ENCODE assay signal across 18 cellular contexts in the genomic region with DNA sequence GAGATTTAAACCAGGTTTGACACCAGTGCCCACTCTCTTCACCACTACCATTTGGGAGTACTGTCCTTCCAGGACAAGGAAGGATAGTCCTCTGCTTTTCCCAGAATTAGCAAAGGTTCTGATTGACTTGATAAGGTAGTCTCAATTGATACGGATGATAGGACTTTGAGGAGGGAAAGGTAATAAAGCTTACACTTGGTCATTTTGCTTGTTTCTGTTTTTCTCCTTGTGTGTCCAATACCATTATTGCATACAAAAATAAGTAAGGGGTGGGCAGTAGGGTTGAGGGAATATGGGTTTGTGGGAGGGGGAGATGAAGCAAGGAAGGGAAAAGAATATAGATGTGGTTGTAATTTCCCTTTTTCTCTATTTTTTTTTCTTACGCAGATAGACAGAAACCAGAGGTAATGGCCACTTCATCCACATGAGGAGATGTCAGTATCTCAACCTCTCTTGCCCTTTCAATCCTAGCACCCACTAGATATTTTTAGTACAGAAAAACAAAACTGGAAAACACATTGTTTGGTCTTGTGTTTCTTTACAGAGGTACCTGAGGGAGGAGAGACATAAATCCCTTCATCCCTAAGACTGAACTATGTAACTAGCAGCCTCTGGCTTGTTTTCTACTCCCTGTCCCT. TPM values are rescaled to one million over a fixed set of nuclear protein-coding genes. Genes with fewer than 3 reads are reported as not detected.
DNase-seq lines count a peak whose midpoint lies in the region; ATAC-seq, FAIRE-seq and TF ChIP-seq lines count a peak whose summit lies in the region.
"Had no signal": no experiment of that assay in that cellular context is flagged by ENCODE, and none has a peak within 500 bp of the region (broad histone marks: within the 10 kb centered on the region; RNA-seq: fewer than 3 reads in every experiment).

No MANE protein-coding gene starts in this region.

- POLR2A ChIA-PET in K562 (lab: Yijun Ruan, JAX) = interaction anchor here (0.8 to 2.9 kb wide), 12 partner anchors 8 to 128 kb away, joined by 3 to 36 read pairs (median 5); a partner anchor contains a TSS

- H3K4me3 ChIP-seq in K562 = no peak overlapping the region
- H3K4me3 ChIP-seq: esophagus muscularis mucosa, heart right ventricle, SJCRH30 had no signal

- TF ChIP-seq EP300 in K562 (IDR thresholded peaks at IDR 0.05; ENCODE audit: low read length) = no peak

- 60% methylated on average over 1 of the region's 2 CpGs for WGBS in K562 (ENCODE audit: insufficient coverage, low coverage, missing lambda C conversion rate)

- FAIRE-seq in K562 (lab: Jason Lieb, UNC) = no peak

- peak overlapping the region; percentile 6; the same call in 1 of the 2 replicates for H3K4me2 ChIP-seq in K562 (ENCODE audit: insufficient read depth, low read length)

- H3K4me3 Mint-ChIP-seq in activated CD4-positive, alpha-beta T cell treated with anti-CD3 and anti-CD28 coated beads, Interleukin-2, amount 10 ng/mL, durations not matched to agents 24 days and 14 days = no peak overlapping the region
- H3K4me3 Mint-ChIP-seq in IgD-negative memory B cell (peak overlapping the region in 2 of 4 donors; percentile 67 to 97), neural crest cell (peak overlapping the region; percentile 97)

- no peak for ATAC-seq in K562
- ATAC-seq: heart right ventricle, sciatic nerve had no signal

- TF ChIP-seq CTCF in K562 (IDR thresholded peaks at IDR 0.05 in 2 of 3, conservative IDR thresholded peaks at IDR 0.05 in 1 of 3; ENCODE audit: insufficient read depth in 2 of 3, low read depth in 1 of 3, low read length in 3 of 3) (no peak), neural crest cell (conservative IDR thresholded peaks at IDR 0.05) (no peak)

- TF ChIP-seq POLR2A in K562 (conservative IDR thresholded peaks at IDR 0.05) = peak; percentile 74

- H3K27me3 ChIP-seq in K562 (ENCODE audit: control insufficient read depth in 2 of 2, insufficient read depth in 2 of 2, low read length in 2 of 2) = no peaks in the 10 kb centered on the region
- H3K27me3 ChIP-seq: esophagus muscularis mucosa, heart right ventricle, SJCRH30 had no signal

- H3K79me2 ChIP-seq in K562 (ENCODE audit: control insufficient read depth, insufficient read depth, low read length) = peaks cover 32% of the 10 kb centered on the region

- in situ Hi-C loops in K562 (cut with MboI) = no loop called here

- no peak for TF ChIP-seq RAD21 in K562 (CRISPR knock-in tag; conservative IDR thresholded peaks at IDR 0.05 in 1 of 2, IDR thresholded peaks at IDR 0.05 in 1 of 2)

- peaks cover 2% of the 10 kb centered on the region for H3K9me1 ChIP-seq in K562 (ENCODE audit: control insufficient read depth, insufficient read depth, low read length)

- no peaks in the 10 kb centered on the region for H3K9me3 ChIP-seq in K562 (replicated peaks; ENCODE audit: control insufficient read depth, insufficient read depth, low read depth, low read length)
- H3K9me3 ChIP-seq: esophagus muscularis mucosa, heart right ventricle, SJCRH30 had no signal

- intact Hi-C loops in activated CD4-positive, alpha-beta T cell treated with anti-CD3 and anti-CD28 coated beads, Interleukin-2, amount 10 ng/mL, durations not matched to agents 24 days and 14 days (cut with micrococcal nuclease) = no loop called here
- intact Hi-C loops in K562 (cut with micrococcal nuclease) = no loop called here

- peaks cover 24 to 35% of the 10 kb centered on the region in 2 experiments for H3K4me1 ChIP-seq in K562 (replicated peaks in 1 of 2; ENCODE audit: control insufficient read depth in 2 of 2, insufficient read depth in 2 of 2, low read length in 2 of 2)
- H3K4me1 ChIP-seq: SJCRH30 had no signal

- CTCF ChIA-PET in K562 (lab: Yijun Ruan, JAX; ENCODE audit: low intra/inter-chr PET ratio) = no interaction called here

- BruUV-seq in K562 (replicated peaks; lab: Mats Ljungman, UMichigan) = no TSS peak

- peaks cover 54% of the 10 kb centered on the region for H3K36me3 ChIP-seq in K562 (ENCODE audit: control insufficient read depth, insufficient read depth, low read length)

- H3K27ac ChIP-seq in K562 (ENCODE audit: extremely low read depth, low read depth, low read length) = no peak overlapping the region
- H3K27ac ChIP-seq: SJCRH30 had no signal

- H3K36me3 Mint-ChIP-seq in activated CD4-positive, alpha-beta T cell treated with anti-CD3 and anti-CD28 coated beads, Interleukin-2, amount 10 ng/mL, durations not matched to agents 24 days and 14 days (ENCODE audit: low read depth) = peaks cover 42% of the 10 kb centered on the region
- H3K36me3 Mint-ChIP-seq in IgD-negative memory B cell (peaks cover 3% of the 10 kb centered on the region), neural crest cell (ENCODE audit: low read depth) (peaks cover 9% of the 10 kb centered on the region)

- H4K20me1 ChIP-seq in K562 (replicated peaks; ENCODE audit: control insufficient read depth, insufficient read depth, low read length) = 0 out of 2 replicates have a peak, but pooled peaks cover 3% of the 10 kb centered on the region

- no peak overlapping the region for H2AFZ ChIP-seq in K562 (ENCODE audit: low read depth, low read length)

- peak overlapping the region; percentile 66 for H3K27ac Mint-ChIP-seq in activated CD4-positive, alpha-beta T cell treated with anti-CD3 and anti-CD28 coated beads, Interleukin-2, amount 10 ng/mL, durations not matched to agents 24 days and 14 days
- H3K27ac Mint-ChIP-seq in IgD-negative memory B cell = peak overlapping the region; percentile 61 to 94 (median 88)
- H3K27ac Mint-ChIP-seq in neural crest cell (ENCODE audit: unreplicated experiment) = no peak overlapping the region

- no peaks in the 10 kb centered on the region for H3K27me3 Mint-ChIP-seq in activated CD4-positive, alpha-beta T cell treated with anti-CD3 and anti-CD28 coated beads, Interleukin-2, amount 10 ng/mL, durations not matched to agents 24 days and 14 days
- H3K27me3 Mint-ChIP-seq in IgD-negative memory B cell (no peaks in the 10 kb centered on the region), neural crest cell (ENCODE audit: low read depth) (no peaks in the 10 kb centered on the region)

- DNase-seq in activated CD4-positive, alpha-beta T cell treated with anti-CD3 and anti-CD28 coated beads, Interleukin-2, amount 10 ng/mL, durations not matched to agents 24 days and 14 days = no peak
- DNase-seq in activated CD4-positive, alpha-beta T cell treated with anti-CD3 and anti-CD28 coated beads for 4 hours = no peak
- no peak for DNase-seq in K562 (ENCODE audit: extremely low read depth in 1 of 4, low spot score in 3 of 4)
- DNase-seq in neural crest cell (ENCODE audit: low read depth, low spot score) = no peak
- no peak for DNase-seq in hippocampal formation (lab: John Stamatoyannopoulos, UW)
- no peak for DNase-seq in NCI-H69 (lab: John Stamatoyannopoulos, UW)
- no peak for DNase-seq in inferior parietal cortex (ENCODE audit: extremely low spot score)
- DNase-seq: ACHN; cortex of kidney; GF-D8; heart right ventricle; NCI-H1092 treated with DMSO at 0.1 percent for 48 hours; NCI-H2171 treated with DMSO at 0.1 percent for 48 hours; SJCRH30; stimulated activated naive CD4-positive, alpha-beta T cell treated with Interleukin-2 at 50 U/mL for 16 hours had no signal

- H3K9me3 Mint-ChIP-seq in activated CD4-positive, alpha-beta T cell treated with anti-CD3 and anti-CD28 coated beads, Interleukin-2, amount 10 ng/mL, durations not matched to agents 24 days and 14 days = no peaks in the 10 kb centered on the region
- H3K9me3 Mint-ChIP-seq in IgD-negative memory B cell (no peaks in the 10 kb centered on the region), neural crest cell (no peaks in the 10 kb centered on the region)

- H3K9ac ChIP-seq in K562 (ENCODE audit: insufficient read depth in 1 of 2, low read depth in 2 of 2, low read length in 2 of 2) = no peak overlapping the region

- peaks cover 48% of the 10 kb centered on the region for H3K4me1 Mint-ChIP-seq in activated CD4-positive, alpha-beta T cell treated with anti-CD3 and anti-CD28 coated beads, Interleukin-2, amount 10 ng/mL, durations not matched to agents 24 days and 14 days
- H3K4me1 Mint-ChIP-seq in IgD-negative memory B cell = peaks cover 30 to 31% (median 31%) of the 10 kb centered on the region in 3 donors
- H3K4me1 Mint-ChIP-seq in neural crest cell = peaks cover 30% of the 10 kb centered on the region

RNA-seq across cellular contexts. Expression of a gene that starts 2.6 kb away (rescaled TPM):
- total RNA-seq in activated CD4-positive, alpha-beta T cell treated with anti-CD3 and anti-CD28 coated beads, Interleukin-2, amount 10 ng/mL, durations not matched to agents 24 days and 14 days = 1.0 and 1.2 TPM in 2 replicates
- polyA plus RNA-seq in IgD-negative memory B cell (4.5 TPM), K562 (2011; rRNA removed) (0.39 and 0.74 TPM in 2 replicates), K562 (2014; fragmentation: Illumina TruSeq; extraction: Trizol) (0.39 and 0.61 TPM in 2 replicates), K562 (2014; fragmentation: Nextera tagmentation; extraction: Ambion mirVana) (10 to 100 TPM in 1 of 2 experiments, 1 to 10 TPM in 1; 5.2 to 15.7 TPM), K562 (2014; rRNA removed) (0.58 and 0.61 TPM in 2 replicates)
- 1.2 and 1.9 TPM in 2 replicates for total RNA-seq in K562 (2011; cell fraction: chromatin; rRNA removed; ENCODE audit: low replicate concordance)
- total RNA-seq in K562 (2011; cell fraction: nucleolus; rRNA removed) = 1.3 and 1.4 TPM in 2 replicates
- total RNA-seq in K562 (2011; cell fraction: nucleoplasm; rRNA removed) = 1.1 and 1.5 TPM in 2 replicates
- total RNA-seq in K562 (2014; rRNA removed) (1.2 TPM in 2 replicates), K562 (2014; rRNA removed; fragmentation: Illumina TruSeq; extraction: Trizol) (0.16 and 0.18 TPM in 2 replicates), K562 (2015; rRNA removed; fragmentation: Illumina TruSeq; extraction: Trizol) (0.49 and 1.5 TPM in 2 replicates), K562 (2021) (1.1 and 1.3 TPM in 2 replicates), neural crest cell (6.3 and 8.0 TPM in 2 replicates)
- polyA plus RNA-seq in K562 (2011; cell fraction: cytosol; rRNA removed) = 0.36 and 0.46 TPM in 2 replicates
- 0.92 and 1.0 TPM in 2 replicates for polyA plus RNA-seq in K562 (2011; cell fraction: nucleus; rRNA removed)
- 2.0 and 3.5 TPM in 2 replicates for polyA plus RNA-seq in K562 (2012)
- 0.21 and 0.33 TPM in 2 replicates for polyA minus RNA-seq in K562 (2011; rRNA and poly(A)+ RNA removed)
- 0.82 and 1.7 TPM in 2 replicates for polyA minus RNA-seq in K562 (2011; cell fraction: cytosol; rRNA and poly(A)+ RNA removed)
- 0.67 and 1.00 TPM in 2 replicates for polyA minus RNA-seq in K562 (2011; cell fraction: nucleus; rRNA and poly(A)+ RNA removed)

RNA-seq across cellular contexts. Expression of a gene that starts 9.3 kb away (rescaled TPM):
- total RNA-seq in activated CD4-positive, alpha-beta T cell treated with anti-CD3 and anti-CD28 coated beads, Interleukin-2, amount 10 ng/mL, durations not matched to agents 24 days and 14 days = 189 and 190 TPM in 2 replicates
- 86.2 TPM for polyA plus RNA-seq in IgD-negative memory B cell
- 163 and 207 TPM in 2 replicates for total RNA-seq in K562 (2011; cell fraction: chromatin; rRNA removed; ENCODE audit: low replicate concordance)
- 124 and 125 TPM in 2 replicates for total RNA-seq in K562 (2011; cell fraction: nucleolus; rRNA removed)
- 200 and 254 TPM in 2 replicates for total RNA-seq in K562 (2011; cell fraction: nucleoplasm; rRNA removed)
- 89.9 and 103 TPM in 2 replicates for total RNA-seq in K562 (2014; rRNA removed)
- 130 and 143 TPM in 2 replicates for total RNA-seq in K562 (2014; rRNA removed; fragmentation: Illumina TruSeq; extraction: Trizol)
- total RNA-seq in K562 (2015; rRNA removed; fragmentation: Illumina TruSeq; extraction: Trizol) = 108 and 113 TPM in 2 replicates
- 124 and 133 TPM in 2 replicates for total RNA-seq in K562 (2021)
- 189 and 227 TPM in 2 replicates for polyA plus RNA-seq in K562 (2011; rRNA removed)
- polyA plus RNA-seq in K562 (2011; cell fraction: cytosol; rRNA removed) = 79.0 and 159 TPM in 2 replicates
- polyA plus RNA-seq in K562 (2011; cell fraction: nucleus; rRNA removed) = 404 and 579 TPM in 2 replicates
- 87.3 and 116 TPM in 2 replicates for polyA plus RNA-seq in K562 (2012)
- 137 and 146 TPM in 2 replicates for polyA plus RNA-seq in K562 (2014; fragmentation: Illumina TruSeq; extraction: Trizol)
- polyA plus RNA-seq in K562 (2014; fragmentation: Nextera tagmentation; extraction: Ambion mirVana) = 100 to 1,000 TPM in 1 of 2 experiments, 10 to 100 TPM in 1; 78.1 to 114 TPM
- 86.8 and 104 TPM in 2 replicates for polyA plus RNA-seq in K562 (2014; rRNA removed)
- 173 and 193 TPM in 2 replicates for polyA minus RNA-seq in K562 (2011; rRNA and poly(A)+ RNA removed)
- polyA minus RNA-seq in K562 (2011; cell fraction: cytosol; rRNA and poly(A)+ RNA removed) = 75.4 and 77.3 TPM in 2 replicates
- 57.4 and 102 TPM in 2 replicates for polyA minus RNA-seq in K562 (2011; cell fraction: nucleus; rRNA and poly(A)+ RNA removed)
- total RNA-seq in neural crest cell = 111 and 115 TPM in 2 replicates

RNA-seq across cellular contexts. Expression of a gene that starts 10.0 kb away (rescaled TPM):
- total RNA-seq in activated CD4-positive, alpha-beta T cell treated with anti-CD3 and anti-CD28 coated beads, Interleukin-2, amount 10 ng/mL, durations not matched to agents 24 days and 14 days = 2.9 and 3.0 TPM in 2 replicates
- polyA plus RNA-seq in IgD-negative memory B cell (1.5 TPM), K562 (2011; rRNA removed) (39.1 and 49.6 TPM in 2 replicates), K562 (2014; fragmentation: Illumina TruSeq; extraction: Trizol) (37.1 and 40.4 TPM in 2 replicates), K562 (2014; fragmentation: Nextera tagmentation; extraction: Ambion mirVana) (10 to 100 TPM; 70.0 to 91.0 TPM), K562 (2014; rRNA removed) (22.0 and 23.8 TPM in 2 replicates)
- 5.0 and 6.7 TPM in 2 replicates for total RNA-seq in K562 (2011; cell fraction: chromatin; rRNA removed; ENCODE audit: low replicate concordance)
- 4.3 and 5.0 TPM in 2 replicates for total RNA-seq in K562 (2011; cell fraction: nucleolus; rRNA removed)
- 8.1 and 12.4 TPM in 2 replicates for total RNA-seq in K562 (2011; cell fraction: nucleoplasm; rRNA removed)
- total RNA-seq in K562 (2014; rRNA removed) (12.1 and 14.1 TPM in 2 replicates), K562 (2014; rRNA removed; fragmentation: Illumina TruSeq; extraction: Trizol) (18.9 and 21.8 TPM in 2 replicates), K562 (2015; rRNA removed; fragmentation: Illumina TruSeq; extraction: Trizol) (15.1 and 16.5 TPM in 2 replicates), K562 (2021) (19.4 and 20.5 TPM in 2 replicates), neural crest cell (63.9 and 66.1 TPM in 2 replicates)
- polyA plus RNA-seq in K562 (2011; cell fraction: cytosol; rRNA removed) = 21.1 and 34.7 TPM in 2 replicates
- polyA plus RNA-seq in K562 (2011; cell fraction: nucleus; rRNA removed) = 11.4 and 19.4 TPM in 2 replicates
- 13.2 and 18.5 TPM in 2 replicates for polyA plus RNA-seq in K562 (2012)
- 18.7 TPM in 2 replicates for polyA minus RNA-seq in K562 (2011; rRNA and poly(A)+ RNA removed)
- 6.0 and 7.9 TPM in 2 replicates for polyA minus RNA-seq in K562 (2011; cell fraction: cytosol; rRNA and poly(A)+ RNA removed)
- polyA minus RNA-seq in K562 (2011; cell fraction: nucleus; rRNA and poly(A)+ RNA removed) = 2.3 and 5.1 TPM in 2 replicates

RNA-seq across cellular contexts. Expression of a gene that starts 13.8 kb away (rescaled TPM):
- total RNA-seq in activated CD4-positive, alpha-beta T cell treated with anti-CD3 and anti-CD28 coated beads, Interleukin-2, amount 10 ng/mL, durations not matched to agents 24 days and 14 days = 0.85 and 1.8 TPM in 2 replicates
- 0.13 TPM for polyA plus RNA-seq in IgD-negative memory B cell
- 9.9 and 10.6 TPM in 2 replicates for total RNA-seq in K562 (2011; cell fraction: chromatin; rRNA removed; ENCODE audit: low replicate concordance)
- total RNA-seq in K562 (2011; cell fraction: nucleolus; rRNA removed) = 5.3 TPM in 2 replicates
- total RNA-seq in K562 (2011; cell fraction: nucleoplasm; rRNA removed) = 6.0 and 10.8 TPM in 2 replicates
- 0.49 and 0.68 TPM in 2 replicates for total RNA-seq in K562 (2014; rRNA removed)
- 0.55 and 0.67 TPM in 2 replicates for total RNA-seq in K562 (2014; rRNA removed; fragmentation: Illumina TruSeq; extraction: Trizol)
- total RNA-seq in K562 (2015; rRNA removed; fragmentation: Illumina TruSeq; extraction: Trizol) = 0.54 and 0.90 TPM in 2 replicates
- total RNA-seq in K562 (2021) = 0.47 and 0.84 TPM in 2 replicates
- polyA plus RNA-seq in K562 (2011; rRNA removed) = 1.3 and 2.5 TPM in 2 replicates
- polyA plus RNA-seq in K562 (2011; cell fraction: cytosol; rRNA removed) = 0.37 and 2.3 TPM in 2 replicates
- polyA plus RNA-seq in K562 (2011; cell fraction: nucleus; rRNA removed) = 5.6 and 8.6 TPM in 2 replicates
- polyA plus RNA-seq in K562 (2012) = 0.44 and 1.3 TPM in 2 replicates
- polyA plus RNA-seq in K562 (2014; fragmentation: Illumina TruSeq; extraction: Trizol) = 0.53 and 0.98 TPM in 2 replicates
- under 1 TPM; 0.08 to 0.31 TPM for polyA plus RNA-seq in K562 (2014; fragmentation: Nextera tagmentation; extraction: Ambion mirVana)
- polyA plus RNA-seq in K562 (2014; rRNA removed) = 0.73 and 1.4 TPM in 2 replicates
- polyA minus RNA-seq in K562 (2011; rRNA and poly(A)+ RNA removed) = 1.2 and 1.5 TPM in 2 replicates
- not detected in 2 replicates for polyA minus RNA-seq in K562 (2011; cell fraction: cytosol; rRNA and poly(A)+ RNA removed)
- 0.54 and 1.6 TPM in 2 replicates for polyA minus RNA-seq in K562 (2011; cell fraction: nucleus; rRNA and poly(A)+ RNA removed)
- total RNA-seq in neural crest cell = 0.79 and 1.1 TPM in 2 replicates

RNA-seq across cellular contexts. Expression of a gene that starts 20.4 kb away (rescaled TPM):
- total RNA-seq in activated CD4-positive, alpha-beta T cell treated with anti-CD3 and anti-CD28 coated beads, Interleukin-2, amount 10 ng/mL, durations not matched to agents 24 days and 14 days = 19.4 and 20.3 TPM in 2 replicates
- polyA plus RNA-seq in IgD-negative memory B cell (5.5 TPM), K562 (2011; rRNA removed) (13.3 and 18.6 TPM in 2 replicates), K562 (2014; fragmentation: Illumina TruSeq; extraction: Trizol) (4.8 and 6.4 TPM in 2 replicates), K562 (2014; fragmentation: Nextera tagmentation; extraction: Ambion mirVana) (1 to 10 TPM; 2.2 to 3.0 TPM), K562 (2014; rRNA removed) (6.1 and 7.1 TPM in 2 replicates)
- total RNA-seq in K562 (2011; cell fraction: chromatin; rRNA removed; ENCODE audit: low replicate concordance) = 14.5 and 20.9 TPM in 2 replicates
- 7.0 and 7.1 TPM in 2 replicates for total RNA-seq in K562 (2011; cell fraction: nucleolus; rRNA removed)
- 9.7 and 13.7 TPM in 2 replicates for total RNA-seq in K562 (2011; cell fraction: nucleoplasm; rRNA removed)
- total RNA-seq in K562 (2014; rRNA removed) (4.8 and 6.9 TPM in 2 replicates), K562 (2014; rRNA removed; fragmentation: Illumina TruSeq; extraction: Trizol) (8.0 and 9.6 TPM in 2 replicates), K562 (2015; rRNA removed; fragmentation: Illumina TruSeq; extraction: Trizol) (6.1 and 7.1 TPM in 2 replicates), K562 (2021) (5.9 and 6.6 TPM in 2 replicates), neural crest cell (6.1 and 7.8 TPM in 2 replicates)
- polyA plus RNA-seq in K562 (2011; cell fraction: cytosol; rRNA removed) = 8.6 and 14.1 TPM in 2 replicates
- polyA plus RNA-seq in K562 (2011; cell fraction: nucleus; rRNA removed) = 7.7 and 11.0 TPM in 2 replicates
- polyA plus RNA-seq in K562 (2012) = 3.6 and 4.9 TPM in 2 replicates
- 18.4 and 21.3 TPM in 2 replicates for polyA minus RNA-seq in K562 (2011; rRNA and poly(A)+ RNA removed)
- 5.6 and 9.4 TPM in 2 replicates for polyA minus RNA-seq in K562 (2011; cell fraction: cytosol; rRNA and poly(A)+ RNA removed)
- 3.0 and 3.9 TPM in 2 replicates for polyA minus RNA-seq in K562 (2011; cell fraction: nucleus; rRNA and poly(A)+ RNA removed)
